ENCODE assay signal across 5 cellular contexts in genomic region chr10:24596531-24596930, GRCh38.
"Had no signal": no experiment of that assay in that cellular context is flagged by ENCODE, and none has a peak within 500 bp of the region (broad histone marks: within the 10 kb centered on the region; RNA-seq: fewer than 3 reads in every experiment).

No MANE protein-coding gene starts in this region.

- H3K27me3 Mint-ChIP-seq: IgD-negative memory B cell had no signal

- H3K4me3 Mint-ChIP-seq: GM23338, H9, IgD-negative memory B cell had no signal

- H3K27ac ChIP-seq: HL-60 had no signal

- DNase-seq: H9, HCEC 1CT had no signal

- H3K4me3 ChIP-seq: GM23338 had no signal

- H3K9me3 Mint-ChIP-seq: GM23338, H9, IgD-negative memory B cell had no signal

- H3K4me1 Mint-ChIP-seq: IgD-negative memory B cell had no signal

- H3K27ac Mint-ChIP-seq: GM23338, IgD-negative memory B cell had no signal
